In the genomic region with DNA sequence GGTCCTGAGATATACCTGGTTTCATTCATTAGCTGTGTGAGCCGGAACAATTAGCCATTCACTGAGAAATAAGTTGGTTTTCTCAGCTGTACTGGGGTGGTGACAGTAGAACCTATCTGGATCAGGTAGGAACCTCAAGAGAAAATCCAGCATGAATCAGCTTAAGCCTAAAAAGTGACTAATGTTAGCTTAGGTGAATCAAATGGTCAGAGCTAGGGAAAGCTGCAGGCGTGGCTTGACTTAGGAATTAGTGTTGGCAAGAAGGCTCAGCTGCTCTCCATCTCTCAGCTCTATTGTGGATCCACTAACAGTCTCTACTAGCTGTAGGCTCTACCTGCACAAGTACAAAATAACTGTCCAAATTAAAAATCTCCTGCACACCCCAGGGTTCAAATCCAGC, we compare ENCODE assay signal across 24 cellular contexts.
"Had no signal": no experiment of that assay in that cellular context is flagged by ENCODE, and none has a peak within 500 bp of the region (broad histone marks: within the 10 kb centered on the region; RNA-seq: fewer than 3 reads in every experiment).

No MANE protein-coding gene starts in this region.

- DNase-seq: dorsolateral prefrontal cortex; effector CD4-positive, alpha-beta T cell; esophagus squamous epithelium; mesenchymal stem cell; mucosa of descending colon; naive B cell; right lobe of liver; small intestine; stimulated activated CD4-positive, alpha-beta T cell treated with anti-CD3 and anti-CD28 coated beads, Interleukin-15, amount 100 ng/mL, for 24 hours; stimulated activated CD4-positive, alpha-beta T cell treated with anti-CD3 and anti-CD28 coated beads, Interleukin-2, amount 100 ng/mL, for 48 hours; stimulated activated naive CD4-positive, alpha-beta T cell; stomach; thyroid gland; trophoblast cell had no signal

- H2AFZ ChIP-seq: neural progenitor cell, parathyroid adenoma had no signal

- H3K27ac Mint-ChIP-seq: mesothelial cell of epicardium, naive B cell, nephron, neural progenitor cell, progenitor cell of endocrine pancreas had no signal

- H3K9me3 ChIP-seq: mucosa of descending colon, right lobe of liver, thyroid gland, vagina had no signal

- H3K36me3 Mint-ChIP-seq: mesothelial cell of epicardium, naive B cell had no signal

- H3K4me1 Mint-ChIP-seq: mesothelial cell of epicardium, naive B cell, nephron, neural progenitor cell had no signal

- H3K27ac ChIP-seq: dorsolateral prefrontal cortex, esophagus squamous epithelium, neural progenitor cell, parathyroid adenoma, right lobe of liver, stomach, thyroid gland, vagina had no signal

- ATAC-seq: mucosa of descending colon, right lobe of liver had no signal

- H3K9ac ChIP-seq: neural progenitor cell, parathyroid adenoma had no signal

- H3K4me3 Mint-ChIP-seq: mesothelial cell of epicardium, naive B cell, nephron, neural progenitor cell had no signal

- H3K4me2 ChIP-seq: neural progenitor cell had no signal

- H3K4me3 ChIP-seq: dorsolateral prefrontal cortex, esophagus squamous epithelium, lung, mucosa of descending colon, neural progenitor cell, right lobe of liver, stomach, thyroid gland, vagina had no signal

- FAIRE-seq: colon, frontal cortex, keratinocyte, small intestine had no signal

- H3K27me3 ChIP-seq: dorsolateral prefrontal cortex, esophagus squamous epithelium, neural progenitor cell, right lobe of liver, stomach, thyroid gland, vagina had no signal

- H3K79me2 ChIP-seq: parathyroid adenoma had no signal

- H3K36me3 ChIP-seq: esophagus squamous epithelium, neural progenitor cell, right lobe of liver, stomach, thyroid gland, vagina had no signal

- H3K4me1 ChIP-seq: esophagus squamous epithelium, neural progenitor cell, parathyroid adenoma, right lobe of liver, stomach, thyroid gland, vagina had no signal
